In the genomic region with DNA sequence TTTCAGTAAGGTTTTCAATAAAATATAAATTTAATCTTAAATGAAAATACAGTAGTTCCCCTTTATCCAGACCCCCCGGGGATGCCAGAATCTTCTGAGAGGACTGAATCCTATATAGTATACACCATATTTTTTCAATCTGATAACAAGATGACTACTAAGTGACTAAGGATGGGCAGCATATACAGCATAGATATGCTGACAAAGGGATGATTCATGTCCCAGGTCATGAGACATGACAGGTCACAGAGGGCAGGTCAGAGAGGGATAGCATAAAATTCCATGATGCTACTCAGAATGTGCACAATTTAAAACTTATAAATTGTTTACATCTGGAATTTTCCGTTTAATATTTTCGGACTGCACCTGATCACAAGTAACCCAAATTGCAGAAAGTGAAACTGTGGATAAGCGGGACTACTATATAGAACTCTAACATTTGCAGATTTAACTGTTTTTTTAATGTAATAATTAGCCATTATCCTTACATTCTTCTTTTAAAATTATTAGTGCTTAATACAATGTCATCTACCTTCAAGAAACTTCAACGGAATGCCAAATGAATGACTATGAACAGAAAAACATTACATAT, we compare ENCODE assay signal across 1 cellular context.
TF ChIP-seq lines count a peak whose summit lies in the region.

No MANE protein-coding gene starts in this region.

TF ChIP-seq in K562, 482 proteins besides CTCF, POLR2A, EP300 and RAD21 (continued from another document and continues in another):
- TF ChIP-seq, protein P1, sequence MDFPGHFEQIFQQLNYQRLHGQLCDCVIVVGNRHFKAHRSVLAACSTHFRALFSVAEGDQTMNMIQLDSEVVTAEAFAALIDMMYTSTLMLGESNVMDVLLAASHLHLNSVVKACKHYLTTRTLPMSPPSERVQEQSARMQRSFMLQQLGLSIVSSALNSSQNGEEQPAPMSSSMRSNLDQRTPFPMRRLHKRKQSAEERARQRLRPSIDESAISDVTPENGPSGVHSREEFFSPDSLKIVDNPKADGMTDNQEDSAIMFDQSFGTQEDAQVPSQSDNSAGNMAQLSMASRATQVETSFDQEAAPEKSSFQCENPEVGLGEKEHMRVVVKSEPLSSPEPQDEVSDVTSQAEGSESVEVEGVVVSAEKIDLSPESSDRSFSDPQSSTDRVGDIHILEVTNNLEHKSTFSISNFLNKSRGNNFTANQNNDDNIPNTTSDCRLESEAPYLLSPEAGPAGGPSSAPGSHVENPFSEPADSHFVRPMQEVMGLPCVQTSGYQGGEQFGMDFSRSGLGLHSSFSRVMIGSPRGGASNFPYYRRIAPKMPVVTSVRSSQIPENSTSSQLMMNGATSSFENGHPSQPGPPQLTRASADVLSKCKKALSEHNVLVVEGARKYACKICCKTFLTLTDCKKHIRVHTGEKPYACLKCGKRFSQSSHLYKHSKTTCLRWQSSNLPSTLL (IDR thresholded peaks at IDR 0.05): no peak
- no peak for TF ChIP-seq KLF6 (CRISPR knock-in tag; IDR thresholded peaks at IDR 0.05; ENCODE audit: borderline replicate concordance)
- no peak for TF ChIP-seq SAFB2 (IDR thresholded peaks at IDR 0.05; ENCODE audit: borderline replicate concordance, low read depth, low read length, severe bottlenecking)
- TF ChIP-seq, protein P2, sequence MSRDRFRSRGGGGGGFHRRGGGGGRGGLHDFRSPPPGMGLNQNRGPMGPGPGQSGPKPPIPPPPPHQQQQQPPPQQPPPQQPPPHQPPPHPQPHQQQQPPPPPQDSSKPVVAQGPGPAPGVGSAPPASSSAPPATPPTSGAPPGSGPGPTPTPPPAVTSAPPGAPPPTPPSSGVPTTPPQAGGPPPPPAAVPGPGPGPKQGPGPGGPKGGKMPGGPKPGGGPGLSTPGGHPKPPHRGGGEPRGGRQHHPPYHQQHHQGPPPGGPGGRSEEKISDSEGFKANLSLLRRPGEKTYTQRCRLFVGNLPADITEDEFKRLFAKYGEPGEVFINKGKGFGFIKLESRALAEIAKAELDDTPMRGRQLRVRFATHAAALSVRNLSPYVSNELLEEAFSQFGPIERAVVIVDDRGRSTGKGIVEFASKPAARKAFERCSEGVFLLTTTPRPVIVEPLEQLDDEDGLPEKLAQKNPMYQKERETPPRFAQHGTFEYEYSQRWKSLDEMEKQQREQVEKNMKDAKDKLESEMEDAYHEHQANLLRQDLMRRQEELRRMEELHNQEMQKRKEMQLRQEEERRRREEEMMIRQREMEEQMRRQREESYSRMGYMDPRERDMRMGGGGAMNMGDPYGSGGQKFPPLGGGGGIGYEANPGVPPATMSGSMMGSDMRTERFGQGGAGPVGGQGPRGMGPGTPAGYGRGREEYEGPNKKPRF (IDR thresholded peaks at IDR 0.05; ENCODE audit: low read depth, low read length): no peak
- no peak for TF ChIP-seq DMBX1 (CRISPR knock-in tag; IDR thresholded peaks at IDR 0.05; ENCODE audit: borderline replicate concordance)
- peak; percentile 65 for TF ChIP-seq ESRRA (IDR thresholded peaks at IDR 0.05; ENCODE audit: borderline replicate concordance, low read depth)
- TF ChIP-seq, protein P3, sequence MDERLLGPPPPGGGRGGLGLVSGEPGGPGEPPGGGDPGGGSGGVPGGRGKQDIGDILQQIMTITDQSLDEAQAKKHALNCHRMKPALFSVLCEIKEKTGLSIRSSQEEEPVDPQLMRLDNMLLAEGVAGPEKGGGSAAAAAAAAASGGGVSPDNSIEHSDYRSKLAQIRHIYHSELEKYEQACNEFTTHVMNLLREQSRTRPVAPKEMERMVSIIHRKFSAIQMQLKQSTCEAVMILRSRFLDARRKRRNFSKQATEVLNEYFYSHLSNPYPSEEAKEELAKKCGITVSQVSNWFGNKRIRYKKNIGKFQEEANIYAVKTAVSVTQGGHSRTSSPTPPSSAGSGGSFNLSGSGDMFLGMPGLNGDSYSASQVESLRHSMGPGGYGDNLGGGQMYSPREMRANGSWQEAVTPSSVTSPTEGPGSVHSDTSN (CRISPR knock-in tag; IDR thresholded peaks at IDR 0.05; ENCODE audit: low read depth): peak; percentile 22; the same call in 1 of the 2 replicates
- TF ChIP-seq, protein P3 (tag; conservative IDR thresholded peaks at IDR 0.05; ENCODE audit: low read depth): peak; percentile 86
- TF ChIP-seq COPS2 (conservative IDR thresholded peaks at IDR 0.05): no peak
- no peak for TF ChIP-seq SMAD4 (CRISPR knock-in tag; conservative IDR thresholded peaks at IDR 0.05)
- 0 out of 4 replicates have a peak, but pooled peaks of 1 of the 2 experiments have one; percentile 36 for TF ChIP-seq TRIM24 (IDR thresholded peaks at IDR 0.05)
- TF ChIP-seq PPARD (CRISPR knock-in tag; IDR thresholded peaks at IDR 0.05): no peak
- no peak for TF ChIP-seq TBL1XR1 (IDR thresholded peaks at IDR 0.05; ENCODE audit: low read length in 2 of 2)
- TF ChIP-seq, protein P4, sequence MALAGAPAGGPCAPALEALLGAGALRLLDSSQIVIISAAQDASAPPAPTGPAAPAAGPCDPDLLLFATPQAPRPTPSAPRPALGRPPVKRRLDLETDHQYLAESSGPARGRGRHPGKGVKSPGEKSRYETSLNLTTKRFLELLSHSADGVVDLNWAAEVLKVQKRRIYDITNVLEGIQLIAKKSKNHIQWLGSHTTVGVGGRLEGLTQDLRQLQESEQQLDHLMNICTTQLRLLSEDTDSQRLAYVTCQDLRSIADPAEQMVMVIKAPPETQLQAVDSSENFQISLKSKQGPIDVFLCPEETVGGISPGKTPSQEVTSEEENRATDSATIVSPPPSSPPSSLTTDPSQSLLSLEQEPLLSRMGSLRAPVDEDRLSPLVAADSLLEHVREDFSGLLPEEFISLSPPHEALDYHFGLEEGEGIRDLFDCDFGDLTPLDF (CRISPR knock-in tag; IDR thresholded peaks at IDR 0.05): no peak
- TF ChIP-seq HDAC3 (IDR thresholded peaks at IDR 0.05; ENCODE audit: borderline replicate concordance, partially characterized antibody): no peak
- TF ChIP-seq, protein P5, sequence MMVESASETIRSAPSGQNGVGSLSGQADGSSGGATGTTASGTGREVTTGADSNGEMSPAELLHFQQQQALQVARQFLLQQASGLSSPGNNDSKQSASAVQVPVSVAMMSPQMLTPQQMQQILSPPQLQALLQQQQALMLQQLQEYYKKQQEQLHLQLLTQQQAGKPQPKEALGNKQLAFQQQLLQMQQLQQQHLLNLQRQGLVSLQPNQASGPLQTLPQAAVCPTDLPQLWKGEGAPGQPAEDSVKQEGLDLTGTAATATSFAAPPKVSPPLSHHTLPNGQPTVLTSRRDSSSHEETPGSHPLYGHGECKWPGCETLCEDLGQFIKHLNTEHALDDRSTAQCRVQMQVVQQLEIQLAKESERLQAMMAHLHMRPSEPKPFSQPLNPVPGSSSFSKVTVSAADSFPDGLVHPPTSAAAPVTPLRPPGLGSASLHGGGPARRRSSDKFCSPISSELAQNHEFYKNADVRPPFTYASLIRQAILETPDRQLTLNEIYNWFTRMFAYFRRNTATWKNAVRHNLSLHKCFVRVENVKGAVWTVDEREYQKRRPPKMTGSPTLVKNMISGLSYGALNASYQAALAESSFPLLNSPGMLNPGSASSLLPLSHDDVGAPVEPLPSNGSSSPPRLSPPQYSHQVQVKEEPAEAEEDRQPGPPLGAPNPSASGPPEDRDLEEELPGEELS (CRISPR knock-in tag; IDR thresholded peaks at IDR 0.05; ENCODE audit: borderline replicate concordance): no peak
- no peak for TF ChIP-seq SAP30 (IDR thresholded peaks at IDR 0.05; ENCODE audit: borderline replicate concordance, insufficient read depth, low read depth, low read length, poor library complexity, severe bottlenecking)
- no peak for TF ChIP-seq ATF1 (CRISPR knock-in tag; IDR thresholded peaks at IDR 0.05)
- TF ChIP-seq ATF1 (tag; IDR thresholded peaks at IDR 0.05): no peak
- no peak for TF ChIP-seq EZH2 (IDR thresholded peaks at IDR 0.05; ENCODE audit: borderline replicate concordance, low read depth, low read length)
- no peak for TF ChIP-seq MYNN (IDR thresholded peaks at IDR 0.05)
- no peak for TF ChIP-seq MYNN (CRISPR knock-in tag; IDR thresholded peaks at IDR 0.05)
- TF ChIP-seq DACH1 (IDR thresholded peaks at IDR 0.05; ENCODE audit: partially characterized antibody): no peak
- TF ChIP-seq MEIS2 (IDR thresholded peaks at IDR 0.05; ENCODE audit: partially characterized antibody): peak; percentile 96
- TF ChIP-seq ZNF165 (CRISPR knock-in tag; IDR thresholded peaks at IDR 0.05; ENCODE audit: borderline replicate concordance): no peak
- no peak for TF ChIP-seq HDAC2 (IDR thresholded peaks at IDR 0.05)
- TF ChIP-seq, protein P6, sequence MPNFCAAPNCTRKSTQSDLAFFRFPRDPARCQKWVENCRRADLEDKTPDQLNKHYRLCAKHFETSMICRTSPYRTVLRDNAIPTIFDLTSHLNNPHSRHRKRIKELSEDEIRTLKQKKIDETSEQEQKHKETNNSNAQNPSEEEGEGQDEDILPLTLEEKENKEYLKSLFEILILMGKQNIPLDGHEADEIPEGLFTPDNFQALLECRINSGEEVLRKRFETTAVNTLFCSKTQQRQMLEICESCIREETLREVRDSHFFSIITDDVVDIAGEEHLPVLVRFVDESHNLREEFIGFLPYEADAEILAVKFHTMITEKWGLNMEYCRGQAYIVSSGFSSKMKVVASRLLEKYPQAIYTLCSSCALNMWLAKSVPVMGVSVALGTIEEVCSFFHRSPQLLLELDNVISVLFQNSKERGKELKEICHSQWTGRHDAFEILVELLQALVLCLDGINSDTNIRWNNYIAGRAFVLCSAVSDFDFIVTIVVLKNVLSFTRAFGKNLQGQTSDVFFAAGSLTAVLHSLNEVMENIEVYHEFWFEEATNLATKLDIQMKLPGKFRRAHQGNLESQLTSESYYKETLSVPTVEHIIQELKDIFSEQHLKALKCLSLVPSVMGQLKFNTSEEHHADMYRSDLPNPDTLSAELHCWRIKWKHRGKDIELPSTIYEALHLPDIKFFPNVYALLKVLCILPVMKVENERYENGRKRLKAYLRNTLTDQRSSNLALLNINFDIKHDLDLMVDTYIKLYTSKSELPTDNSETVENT (CRISPR knock-in tag; IDR thresholded peaks at IDR 0.05): no peak
- no peak for TF ChIP-seq HNRNPL (IDR thresholded peaks at IDR 0.05; ENCODE audit: low read depth, low read length)
- no peak for TF ChIP-seq TCF3 (CRISPR knock-in tag; IDR thresholded peaks at IDR 0.05)
- TF ChIP-seq, protein P7, sequence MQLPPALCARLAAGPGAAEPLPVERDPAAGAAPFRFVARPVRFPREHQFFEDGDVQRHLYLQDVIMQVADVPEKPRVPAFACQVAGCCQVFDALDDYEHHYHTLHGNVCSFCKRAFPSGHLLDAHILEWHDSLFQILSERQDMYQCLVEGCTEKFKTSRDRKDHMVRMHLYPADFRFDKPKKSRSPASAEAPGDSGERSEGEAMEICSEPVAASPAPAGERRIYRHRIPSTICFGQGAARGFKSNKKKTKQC (CRISPR knock-in tag; IDR thresholded peaks at IDR 0.05): no peak
- no peak for TF ChIP-seq TAF15 (IDR thresholded peaks at IDR 0.05; ENCODE audit: low read depth, low read length)
- TF ChIP-seq POLR2H (tag; IDR thresholded peaks at IDR 0.05; ENCODE audit: low read depth): no peak
- TF ChIP-seq, protein P8, sequence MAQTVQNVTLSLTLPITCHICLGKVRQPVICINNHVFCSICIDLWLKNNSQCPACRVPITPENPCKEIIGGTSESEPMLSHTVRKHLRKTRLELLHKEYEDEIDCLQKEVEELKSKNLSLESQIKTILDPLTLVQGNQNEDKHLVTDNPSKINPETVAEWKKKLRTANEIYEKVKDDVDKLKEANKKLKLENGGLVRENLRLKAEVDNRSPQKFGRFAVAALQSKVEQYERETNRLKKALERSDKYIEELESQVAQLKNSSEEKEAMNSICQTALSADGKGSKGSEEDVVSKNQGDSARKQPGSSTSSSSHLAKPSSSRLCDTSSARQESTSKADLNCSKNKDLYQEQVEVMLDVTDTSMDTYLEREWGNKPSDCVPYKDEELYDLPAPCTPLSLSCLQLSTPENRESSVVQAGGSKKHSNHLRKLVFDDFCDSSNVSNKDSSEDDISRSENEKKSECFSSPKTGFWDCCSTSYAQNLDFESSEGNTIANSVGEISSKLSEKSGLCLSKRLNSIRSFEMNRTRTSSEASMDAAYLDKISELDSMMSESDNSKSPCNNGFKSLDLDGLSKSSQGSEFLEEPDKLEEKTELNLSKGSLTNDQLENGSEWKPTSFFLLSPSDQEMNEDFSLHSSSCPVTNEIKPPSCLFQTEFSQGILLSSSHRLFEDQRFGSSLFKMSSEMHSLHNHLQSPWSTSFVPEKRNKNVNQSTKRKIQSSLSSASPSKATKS (CRISPR knock-in tag; IDR thresholded peaks at IDR 0.05): no peak
- no peak for TF ChIP-seq CEBPG (CRISPR knock-in tag; IDR thresholded peaks at IDR 0.05)
- TF ChIP-seq CEBPG (tag; conservative IDR thresholded peaks at IDR 0.05 in 1 of 2, IDR thresholded peaks at IDR 0.05 in 1 of 2): no peak
- no peak for TF ChIP-seq CHD2 (IDR thresholded peaks at IDR 0.05; ENCODE audit: low read depth, low read length)
- no peak for TF ChIP-seq ZFPM2 (CRISPR knock-in tag; IDR thresholded peaks at IDR 0.05)
- TF ChIP-seq ZNF584 (CRISPR knock-in tag; IDR thresholded peaks at IDR 0.05; ENCODE audit: low read depth): no peak
- no peak for TF ChIP-seq BCL6 (CRISPR knock-in tag; IDR thresholded peaks at IDR 0.05)
- TF ChIP-seq CSDE1 (IDR thresholded peaks at IDR 0.05): no peak
- peak; percentile 92 for TF ChIP-seq JUN (IDR thresholded peaks at IDR 0.05; ENCODE audit: borderline replicate concordance, low read depth, low read length)
- TF ChIP-seq JUN (CRISPR knock-in tag; IDR thresholded peaks at IDR 0.05; ENCODE audit: borderline replicate concordance): no peak
- no peak for TF ChIP-seq ZNF140 (CRISPR knock-in tag; IDR thresholded peaks at IDR 0.05)
- TF ChIP-seq ZNF445 (CRISPR knock-in tag; IDR thresholded peaks at IDR 0.05; ENCODE audit: low read depth): no peak
